Comparison of ENCODE assay signal across 8 cellular contexts in the genomic region with DNA sequence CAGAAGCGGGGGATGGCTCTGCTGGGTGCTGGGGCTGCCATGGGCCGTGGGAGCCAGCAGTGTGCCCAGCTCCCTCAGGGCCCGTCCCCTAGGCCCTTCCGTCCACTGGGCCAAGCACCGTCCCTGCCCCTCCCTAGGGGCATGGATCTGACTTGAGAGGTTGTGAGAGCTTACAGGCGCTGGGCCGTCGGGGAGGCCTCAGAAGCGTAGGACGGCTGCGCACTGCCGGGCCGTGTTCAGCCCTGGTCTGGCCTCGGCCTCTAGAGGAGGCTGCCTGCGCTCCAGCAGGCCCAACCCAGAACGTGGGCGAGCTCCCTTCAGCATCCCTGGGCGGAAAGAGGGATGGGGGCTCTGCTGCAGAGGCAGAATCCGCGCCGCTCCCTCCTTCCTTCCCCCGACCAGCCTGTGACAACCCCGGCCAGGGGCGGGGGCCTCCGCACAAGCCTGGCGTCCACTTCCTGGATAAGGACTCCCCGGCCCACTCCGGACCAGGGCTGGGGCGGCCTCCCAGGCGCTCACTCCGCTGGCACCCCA. TPM values are rescaled to one million over a fixed set of nuclear protein-coding genes. Genes with fewer than 3 reads are reported as not detected.
A peak's percentile ranks its signal among the peaks of the same experiment; 100 is the strongest.
DNase-seq lines count a peak whose midpoint lies in the region; ATAC-seq, FAIRE-seq and TF ChIP-seq lines count a peak whose summit lies in the region.

No MANE protein-coding gene starts in this region.

- BruUV-seq in Calu3 (replicated peaks; lab: Mats Ljungman, UMichigan) (no TSS peak), endothelial cell of umbilical vein (replicated peaks; lab: Mats Ljungman, UMichigan) (TSS peak; percentile 41)

- DNase-seq in Calu3 (peak; percentile 53), HPDE6-E6E7 (ENCODE audit: extremely low spot score) (peak; percentile 39), endothelial cell of umbilical vein (ENCODE audit: low read depth, low spot score) (peak; percentile 65), mucosa of gallbladder (ENCODE audit: low spot score) (peak; percentile 40), transverse colon (peak; percentile 54), T1000 (lab: John Stamatoyannopoulos, UW) (no peak)
- peak; percentile 61 for DNase-seq in activated CD4-positive, CD25-positive, alpha-beta regulatory T cell treated with anti-CD3 and anti-CD28 coated beads, Interleukin-2, amount 50 U/mL, for 72 hours

- intact Hi-C loops in Calu3 (cut with micrococcal nuclease; ENCODE audit: unreplicated experiment) (no loop called here), endothelial cell of umbilical vein (cut with micrococcal nuclease) (loop anchor here (2.0 kb wide), 1 partner anchor 25 kb away; a partner anchor contains a TSS), transverse colon (cut with DNase I; ENCODE audit: low total_unique reads) (no loop called here)

- no peaks in the 10 kb centered on the region for H3K27me3 Mint-ChIP-seq in Calu3 (ENCODE audit: unreplicated experiment)

- CTCF ChIA-PET in Calu3 (lab: Charles Lee) (interaction anchor here (0.9 to 1.4 kb wide), 6 partner anchors 8 to 275 kb away, joined by 3 to 7 read pairs (median 4); a partner anchor contains a TSS), endothelial cell of umbilical vein (lab: Charles Lee) (interaction anchor here (1.0 to 18.5 kb wide), 3 partner anchors 12 to 30 kb away, joined by 6 to 790 read pairs (median 63); no protein-coding TSS in a partner anchor)

- POLR2A ChIA-PET in endothelial cell of umbilical vein (lab: Charles Lee) = no interaction called here

- dilution Hi-C loops in endothelial cell of umbilical vein (cut with MboI; ENCODE audit: extremely low pct_ligation_motif_present, low sequenced_read_pairs) = no loop called here

- no peaks in the 10 kb centered on the region for H3K9me3 Mint-ChIP-seq in Calu3 (ENCODE audit: low read depth, unreplicated experiment)

- in situ Hi-C loops in transverse colon (cut with MboI; ENCODE audit: low pct_ligation_motif_present in 1 of 4, low pct_unique_long_range_greater_than_20kb in 1 of 4, low sequenced_read_pairs in 3 of 4) = no loop called here

- peaks cover 4% of the 10 kb centered on the region for H3K79me2 ChIP-seq in endothelial cell of umbilical vein (ENCODE audit: control insufficient read depth, insufficient read depth, low read length)

- TF ChIP-seq POLR2A in endothelial cell of umbilical vein (IDR thresholded peaks at IDR 0.05; ENCODE audit: low read depth, low read length) (peak; percentile 38), transverse colon (IDR thresholded peaks at IDR 0.05) (no peak)

- H3K4me3 Mint-ChIP-seq in Calu3 (ENCODE audit: low read depth, unreplicated experiment) = peak overlapping the region; percentile 80

- H3K9me3 ChIP-seq in endothelial cell of umbilical vein (replicated peaks; ENCODE audit: control insufficient read depth, insufficient read depth, low read length) = no peaks in the 10 kb centered on the region
- no peaks in the 10 kb centered on the region for H3K9me3 ChIP-seq in transverse colon

- peaks cover 73% of the 10 kb centered on the region for H3K36me3 Mint-ChIP-seq in Calu3 (ENCODE audit: insufficient read depth, unreplicated experiment)

- TF ChIP-seq CTCF in Calu3 (IDR thresholded peaks at IDR 0.05; ENCODE audit: unreplicated experiment) (no peak), endothelial cell of umbilical vein (IDR thresholded peaks at IDR 0.05; ENCODE audit: extremely low read depth in 1 of 2, insufficient read depth in 1 of 2, low read depth in 1 of 2, low read length in 2 of 2) (no peak), transverse colon (IDR thresholded peaks at IDR 0.05) (no peak)

- H3K27ac ChIP-seq in endothelial cell of umbilical vein (ENCODE audit: insufficient read depth, low read depth, low read length) = peak overlapping the region; percentile 92
- H3K27ac ChIP-seq in transverse colon = peak overlapping the region; percentile 88 to 94 (median 92)

- peaks cover 33% of the 10 kb centered on the region for H3K4me1 Mint-ChIP-seq in Calu3 (ENCODE audit: low read depth, unreplicated experiment)

- H3K36me3 ChIP-seq in endothelial cell of umbilical vein (ENCODE audit: control insufficient read depth in 2 of 2, extremely low read depth in 1 of 2, insufficient read depth in 2 of 2, low read length in 2 of 2) = peaks cover 4 to 7% of the 10 kb centered on the region in 2 experiments
- H3K36me3 ChIP-seq in transverse colon = no peaks in the 10 kb centered on the region

- FAIRE-seq in endothelial cell of umbilical vein (lab: Jason Lieb, UNC) = peak; percentile 64

- H3K27me3 ChIP-seq in endothelial cell of umbilical vein (ENCODE audit: control insufficient read depth in 2 of 2, insufficient read depth in 2 of 2, low read length in 2 of 2) (no peaks in the 10 kb centered on the region), transverse colon (no peaks in the 10 kb centered on the region)

- peak overlapping the region; percentile 94 for H3K9ac ChIP-seq in endothelial cell of umbilical vein (replicated peaks; ENCODE audit: extremely low read depth, insufficient read depth, low read length)

- 8% methylated on average over 25 of the region's 31 CpGs; no CpG with 5 or more reads in 1 of the 2 donors for WGBS in transverse colon (ENCODE audit: low coverage in 1 of 2), 2 donors

- no peak overlapping the region for H2AFZ ChIP-seq in endothelial cell of umbilical vein (ENCODE audit: low read depth, low read length)

- peak; percentile 41 for ATAC-seq in GM19395 (IDR thresholded peaks at IDR 0.05; ENCODE audit: unreplicated experiment)

- H4K20me1 ChIP-seq in endothelial cell of umbilical vein (replicated peaks; ENCODE audit: control insufficient read depth, extremely low read depth, insufficient read depth, low read length) = no peaks in the 10 kb centered on the region

- H3K4me1 ChIP-seq in endothelial cell of umbilical vein (ENCODE audit: control insufficient read depth, extremely low read depth, insufficient read depth, low read length) (peaks cover 35% of the 10 kb centered on the region), transverse colon (peaks cover 14 to 46% (median 37%) of the 10 kb centered on the region in 4 donors)

- H3K9me1 ChIP-seq in endothelial cell of umbilical vein (replicated peaks; ENCODE audit: control insufficient read depth, extremely low read depth, insufficient read depth, low read length) = no peaks in the 10 kb centered on the region

- H3K4me2 ChIP-seq in endothelial cell of umbilical vein (ENCODE audit: insufficient read depth, low read length) = peak overlapping the region; percentile 86

- H3K4me3 ChIP-seq in endothelial cell of umbilical vein (replicated peaks in 1 of 3; ENCODE audit: insufficient read depth in 1 of 3, low read depth in 1 of 3, low read length in 3 of 3) (peak overlapping the region in 1 of 3 experiments; percentile 73), transverse colon (peak overlapping the region; percentile 70 to 93 (median 82))

- H3K27ac Mint-ChIP-seq in Calu3 (ENCODE audit: unreplicated experiment) = peak overlapping the region; percentile 24

- TF ChIP-seq EP300 in transverse colon (IDR thresholded peaks at IDR 0.05; ENCODE audit: low read depth) = no peak

RNA-seq across cellular contexts. Expression of a gene that starts 0.7 kb away (rescaled TPM):
- total RNA-seq in Calu3 (2022) (40.1 and 45.6 TPM in 2 replicates), endothelial cell of umbilical vein (68.1 and 70.5 TPM in 2 replicates), mucosa of gallbladder (48.8 TPM), transverse colon (10 to 100 TPM; 22.3 to 63.2 (median 51.2) TPM)
- polyA plus RNA-seq in endothelial cell of umbilical vein = 140 and 178 TPM in 2 replicates
- 54.6 and 92.5 TPM in 2 replicates for polyA plus RNA-seq in endothelial cell of umbilical vein (2011; cell fraction: cytosol; rRNA removed)
- polyA plus RNA-seq in endothelial cell of umbilical vein (2011; cell fraction: nucleus; rRNA removed) = 26.0 and 26.1 TPM in 2 replicates
- polyA plus RNA-seq in endothelial cell of umbilical vein (2012) = 48.5 and 63.0 TPM in 2 replicates
- polyA minus RNA-seq in endothelial cell of umbilical vein = 16.4 and 18.6 TPM in 2 replicates
- polyA minus RNA-seq in endothelial cell of umbilical vein (2011; cell fraction: cytosol; rRNA and poly(A)+ RNA removed) = 38.9 TPM
- polyA minus RNA-seq in endothelial cell of umbilical vein (2011; cell fraction: nucleus; rRNA and poly(A)+ RNA removed) = 4.2 and 14.6 TPM in 2 replicates

RNA-seq across cellular contexts. Expression of a gene that starts 4.9 kb away (rescaled TPM):
- 47.3 and 60.2 TPM in 2 replicates for total RNA-seq in Calu3 (2022)
- total RNA-seq in endothelial cell of umbilical vein = 55.1 and 57.0 TPM in 2 replicates
- 113 and 137 TPM in 2 replicates for polyA plus RNA-seq in endothelial cell of umbilical vein
- polyA plus RNA-seq in endothelial cell of umbilical vein (2011; cell fraction: cytosol; rRNA removed) = 36.3 and 43.7 TPM in 2 replicates
- polyA plus RNA-seq in endothelial cell of umbilical vein (2011; cell fraction: nucleus; rRNA removed) = 340 and 426 TPM in 2 replicates
- 43.3 and 52.5 TPM in 2 replicates for polyA plus RNA-seq in endothelial cell of umbilical vein (2012)
- polyA minus RNA-seq in endothelial cell of umbilical vein = 67.9 and 77.9 TPM in 2 replicates
- polyA minus RNA-seq in endothelial cell of umbilical vein (2011; cell fraction: cytosol; rRNA and poly(A)+ RNA removed) = 5.2 TPM
- 70.9 and 84.9 TPM in 2 replicates for polyA minus RNA-seq in endothelial cell of umbilical vein (2011; cell fraction: nucleus; rRNA and poly(A)+ RNA removed)
- total RNA-seq in mucosa of gallbladder = 50.6 TPM
- 100 to 1,000 TPM in 1 of 4 donors, 10 to 100 TPM in 3; 11.9 to 179 (median 33.8) TPM for total RNA-seq in transverse colon

RNA-seq across cellular contexts. Expression of a gene that starts 23.7 kb away (rescaled TPM):
- total RNA-seq in Calu3 (2022) = 37.8 and 38.7 TPM in 2 replicates
- total RNA-seq in endothelial cell of umbilical vein = 41.8 and 50.2 TPM in 2 replicates
- 42.1 and 49.6 TPM in 2 replicates for polyA plus RNA-seq in endothelial cell of umbilical vein
- 76.4 and 84.8 TPM in 2 replicates for polyA plus RNA-seq in endothelial cell of umbilical vein (2011; cell fraction: cytosol; rRNA removed)
- 28.5 and 33.5 TPM in 2 replicates for polyA plus RNA-seq in endothelial cell of umbilical vein (2011; cell fraction: nucleus; rRNA removed)
- polyA plus RNA-seq in endothelial cell of umbilical vein (2012) = 54.9 and 59.2 TPM in 2 replicates
- 18.4 and 18.6 TPM in 2 replicates for polyA minus RNA-seq in endothelial cell of umbilical vein
- 18.6 TPM for polyA minus RNA-seq in endothelial cell of umbilical vein (2011; cell fraction: cytosol; rRNA and poly(A)+ RNA removed)
- 3.8 and 4.0 TPM in 2 replicates for polyA minus RNA-seq in endothelial cell of umbilical vein (2011; cell fraction: nucleus; rRNA and poly(A)+ RNA removed)
- 21.5 TPM for total RNA-seq in mucosa of gallbladder
- total RNA-seq in transverse colon = 10 to 100 TPM in 3 of 4 donors, 1 to 10 TPM in 1; 5.6 to 27.9 (median 20.2) TPM

RNA-seq across cellular contexts. Expression of a gene that starts 23.9 kb away (rescaled TPM):
- 27.4 and 29.1 TPM in 2 replicates for total RNA-seq in Calu3 (2022)
- 18.4 and 20.6 TPM in 2 replicates for total RNA-seq in endothelial cell of umbilical vein
- polyA plus RNA-seq in endothelial cell of umbilical vein = 28.0 and 33.2 TPM in 2 replicates
- 32.9 and 42.4 TPM in 2 replicates for polyA plus RNA-seq in endothelial cell of umbilical vein (2011; cell fraction: cytosol; rRNA removed)
- 11.6 and 12.5 TPM in 2 replicates for polyA plus RNA-seq in endothelial cell of umbilical vein (2011; cell fraction: nucleus; rRNA removed)
- 25.5 and 35.5 TPM in 2 replicates for polyA plus RNA-seq in endothelial cell of umbilical vein (2012)
- polyA minus RNA-seq in endothelial cell of umbilical vein = 17.6 and 17.7 TPM in 2 replicates
- 34.3 TPM for polyA minus RNA-seq in endothelial cell of umbilical vein (2011; cell fraction: cytosol; rRNA and poly(A)+ RNA removed)
- 2.9 and 3.4 TPM in 2 replicates for polyA minus RNA-seq in endothelial cell of umbilical vein (2011; cell fraction: nucleus; rRNA and poly(A)+ RNA removed)
- total RNA-seq in mucosa of gallbladder = 12.7 TPM
- total RNA-seq in transverse colon = 10 to 100 TPM in 1 of 4 donors, 1 to 10 TPM in 2, not detected in 1; 4.6 to 12.7 (median 5.2) TPM
